Comparison of ENCODE assay signal across 14 cellular contexts in the genomic region with DNA sequence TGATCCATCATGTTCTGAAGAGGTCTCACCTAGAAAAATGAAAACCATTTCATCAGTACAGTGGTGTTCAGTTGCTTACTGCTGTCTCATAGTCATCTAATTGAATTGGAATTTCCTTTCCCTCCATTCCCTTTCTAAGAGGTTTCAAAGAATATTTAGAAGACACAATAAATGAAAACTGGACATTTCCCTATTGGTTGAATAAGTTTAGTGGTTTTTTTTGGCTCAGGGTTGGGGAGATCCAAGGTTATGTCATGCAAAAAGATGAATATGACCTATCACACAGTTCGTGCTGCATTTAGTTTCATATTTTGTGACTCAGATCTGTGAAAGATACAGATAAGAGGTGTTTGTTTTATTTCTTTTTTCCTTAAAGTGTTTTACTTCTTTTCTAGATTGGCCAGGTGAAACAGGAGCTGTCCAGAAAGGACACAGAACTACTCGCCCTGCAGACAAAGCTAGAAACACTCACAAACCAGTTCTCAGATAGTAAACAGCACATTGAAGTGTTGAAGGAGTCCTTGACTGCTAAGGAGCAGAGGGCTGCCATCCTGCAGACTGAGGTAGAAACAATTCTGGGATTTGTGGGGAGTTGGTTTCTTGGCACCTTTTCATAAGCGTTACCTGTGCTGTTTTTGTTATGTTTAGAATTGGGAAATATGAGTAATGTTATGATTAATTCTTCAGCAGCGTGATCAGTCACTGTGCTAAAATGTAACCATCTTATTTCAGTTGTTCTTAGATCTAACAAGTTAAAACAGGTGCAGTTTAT.
DNase-seq lines count a peak whose midpoint lies in the region; ATAC-seq and TF ChIP-seq lines count a peak whose summit lies in the region.
"Had no signal": no experiment of that assay in that cellular context is flagged by ENCODE, and none has a peak within 500 bp of the region (broad histone marks: within the 10 kb centered on the region; RNA-seq: fewer than 3 reads in every experiment).

No MANE protein-coding gene starts in this region.

- H3K9me3 ChIP-seq in SK-N-SH (no peaks in the 10 kb centered on the region), thymus (ENCODE audit: control insufficient read depth) (no peaks in the 10 kb centered on the region), trophoblast cell (ENCODE audit: insufficient read depth, low read depth, low read length) (peaks cover 2% of the 10 kb centered on the region)
- H3K9me3 ChIP-seq: right lobe of liver had no signal

- H3K4me1 Mint-ChIP-seq in activated naive CD4-positive, alpha-beta T cell treated with anti-CD3 and anti-CD28 coated beads, Interleukin-2, amount 50 U/mL, for 24 hours: no peaks in the 10 kb centered on the region
- peaks cover 14% of the 10 kb centered on the region for H3K4me1 Mint-ChIP-seq in activated naive CD4-positive, alpha-beta T cell treated with anti-CD3 and anti-CD28 coated beads for 36 hours (ENCODE audit: low read depth)
- H3K4me1 Mint-ChIP-seq in WTC11: no peaks in the 10 kb centered on the region

- H3K4me1 ChIP-seq in SK-N-SH (ENCODE audit: control insufficient read depth in 1 of 2, insufficient read depth in 2 of 2, low read depth in 1 of 2, low read length in 1 of 2) (peaks cover 0 to 14% of the 10 kb centered on the region in 2 experiments; a peak in 1 of 4 replicates), thymus (ENCODE audit: control insufficient read depth, insufficient read depth, low read length) (no peaks in the 10 kb centered on the region), trophoblast cell (ENCODE audit: control insufficient read depth in 1 of 2, insufficient read depth in 2 of 2, low read length in 2 of 2) (no peaks in the 10 kb centered on the region)
- H3K4me1 ChIP-seq: right lobe of liver had no signal

- H4K12ac ChIP-seq in trophoblast cell (ENCODE audit: low read depth, low read length): no peak overlapping the region

- CTCF ChIA-PET in activated naive CD4-positive, alpha-beta T cell treated with anti-CD3 and anti-CD28 coated beads for 36 hours (lab: Charles Lee): interaction anchor here (0.6 to 3.8 kb wide), 5 partner anchors 84 to 522 kb away, joined by 3 to 99 read pairs (median 4); a partner anchor contains a TSS
- CTCF ChIA-PET in SK-N-SH (lab: Yijun Ruan, JAX) (interaction anchor here (1.0 to 5.9 kb wide), 3 partner anchors 12 to 463 kb away, joined by 3 to 268 read pairs (median 49); no protein-coding TSS in a partner anchor), WTC11 (lab: Charles Lee) (interaction anchor here (1.0 to 3.6 kb wide), 2 partner anchors 402 to 468 kb away, joined by 3 to 61 read pairs; no protein-coding TSS in a partner anchor)

- no peak overlapping the region for H2BK12ac ChIP-seq in trophoblast cell (ENCODE audit: low read length)

- TF ChIP-seq EP300 in SK-N-SH (IDR thresholded peaks at IDR 0.05; ENCODE audit: borderline replicate concordance in 1 of 2, low read depth in 1 of 2, low read length in 1 of 2): peak in 1 of 2 experiments; percentile 60; a peak in 2 of 4 replicates

- H3K14ac ChIP-seq in trophoblast cell (ENCODE audit: low read length): no peak overlapping the region

- peak overlapping the region in 1 of 2 experiments; percentile 55; a peak in 3 of 4 replicates for H3K4me3 ChIP-seq in SK-N-SH (ENCODE audit: low read depth in 2 of 2, low read length in 1 of 2)
- H3K4me3 ChIP-seq in fibroblast of pulmonary artery (replicated peaks; ENCODE audit: low read depth, low read length): no peak overlapping the region
- H3K4me3 ChIP-seq in thymus (ENCODE audit: low read length): no peak overlapping the region
- H3K4me3 ChIP-seq in trophoblast cell (ENCODE audit: low read depth, low read length): no peak overlapping the region
- H3K4me3 ChIP-seq: right lobe of liver had no signal

- no peak overlapping the region for H2AK5ac ChIP-seq in trophoblast cell (ENCODE audit: low read length)

- peaks cover 5% of the 10 kb centered on the region for H3K36me3 Mint-ChIP-seq in activated naive CD4-positive, alpha-beta T cell treated with anti-CD3 and anti-CD28 coated beads, Interleukin-2, amount 50 U/mL, for 24 hours
- peaks cover 4% of the 10 kb centered on the region for H3K36me3 Mint-ChIP-seq in activated naive CD4-positive, alpha-beta T cell treated with anti-CD3 and anti-CD28 coated beads for 36 hours (ENCODE audit: low read depth)
- peaks cover 4% of the 10 kb centered on the region; the same call in 1 of the 2 replicates for H3K36me3 Mint-ChIP-seq in WTC11

- H4K20me1 ChIP-seq in SK-N-SH (ENCODE audit: insufficient read depth): no peaks in the 10 kb centered on the region

- H3K9ac ChIP-seq in SK-N-SH (peak overlapping the region; percentile 59), trophoblast cell (ENCODE audit: low read length) (no peak overlapping the region)

- no peak overlapping the region for H3K18ac ChIP-seq in trophoblast cell (ENCODE audit: low read length)

- no peaks in the 10 kb centered on the region for H3K27me3 ChIP-seq in SK-N-SH (ENCODE audit: insufficient read depth)
- H3K27me3 ChIP-seq in thymus (ENCODE audit: control insufficient read depth, insufficient read depth): no peaks in the 10 kb centered on the region
- no peaks in the 10 kb centered on the region for H3K27me3 ChIP-seq in trophoblast cell (ENCODE audit: insufficient read depth, low read length)
- H3K27me3 ChIP-seq: right lobe of liver had no signal

- intact Hi-C loops in activated naive CD4-positive, alpha-beta T cell treated with anti-CD3 and anti-CD28 coated beads for 36 hours (cut with micrococcal nuclease): loop anchor here (5.0 kb wide), 1 partner anchor 417 kb away; no protein-coding TSS in a partner anchor

- H2BK120ac ChIP-seq in trophoblast cell (ENCODE audit: insufficient read depth, low read length, poor library complexity): no peak overlapping the region

- no peak overlapping the region for H4K91ac ChIP-seq in trophoblast cell (ENCODE audit: low read depth, low read length)

- H3K4ac ChIP-seq in trophoblast cell (ENCODE audit: low read depth, low read length): no peak overlapping the region

- H3K36me3 ChIP-seq in SK-N-SH (replicated peaks in 1 of 2; ENCODE audit: control insufficient read depth in 1 of 2, insufficient read depth in 2 of 2, low read length in 1 of 2) (peaks cover 9 to 33% of the 10 kb centered on the region in 2 experiments), thymus (ENCODE audit: control insufficient read depth, insufficient read depth) (peaks cover 5% of the 10 kb centered on the region), trophoblast cell (ENCODE audit: control insufficient read depth in 1 of 2, insufficient read depth in 2 of 2, low read length in 2 of 2) (peaks cover 2 to 3% of the 10 kb centered on the region in 2 experiments)

- no peaks in the 10 kb centered on the region for H3K9me2 ChIP-seq in SK-N-SH

- H3K4me3 Mint-ChIP-seq in activated naive CD4-positive, alpha-beta T cell treated with anti-CD3 and anti-CD28 coated beads, Interleukin-2, amount 50 U/mL, for 24 hours: no peak overlapping the region
- H3K4me3 Mint-ChIP-seq in activated naive CD4-positive, alpha-beta T cell treated with anti-CD3 and anti-CD28 coated beads for 36 hours: no peak overlapping the region
- no peak overlapping the region for H3K4me3 Mint-ChIP-seq in WTC11

- ATAC-seq in HG02678 (IDR thresholded peaks at IDR 0.05; ENCODE audit: unreplicated experiment): no peak
- ATAC-seq in WTC11: no peak
- ATAC-seq: HepG2, right lobe of liver had no signal

- H2AFZ ChIP-seq in SK-N-SH (ENCODE audit: low read depth): no peak overlapping the region
- no peak overlapping the region for H2AFZ ChIP-seq in trophoblast cell (ENCODE audit: insufficient read depth, low read length, poor library complexity)

- H3K79me2 ChIP-seq in SK-N-SH (ENCODE audit: insufficient read depth) (peaks cover 37% of the 10 kb centered on the region), trophoblast cell (ENCODE audit: control insufficient read depth, insufficient read depth, low read length, poor library complexity) (no peaks in the 10 kb centered on the region)

- H3K27ac ChIP-seq in SK-N-SH (ENCODE audit: low read depth in 2 of 2, low read length in 1 of 2) (peak overlapping the region; percentile 67 to 78; a peak in 3 of 4 replicates), thymus (ENCODE audit: low read depth) (peak overlapping the region; percentile 49), trophoblast cell (ENCODE audit: low read depth, low read length) (no peak overlapping the region)
- H3K27ac ChIP-seq: right lobe of liver had no signal

- no peaks in the 10 kb centered on the region for H3K27me3 Mint-ChIP-seq in activated naive CD4-positive, alpha-beta T cell treated with anti-CD3 and anti-CD28 coated beads, Interleukin-2, amount 50 U/mL, for 24 hours
- no peaks in the 10 kb centered on the region for H3K27me3 Mint-ChIP-seq in activated naive CD4-positive, alpha-beta T cell treated with anti-CD3 and anti-CD28 coated beads for 36 hours (ENCODE audit: low read depth)
- peaks cover 24% of the 10 kb centered on the region for H3K27me3 Mint-ChIP-seq in WTC11 (ENCODE audit: low read depth)

- no peak overlapping the region for H3K23ac ChIP-seq in trophoblast cell (ENCODE audit: low read length)

- peaks cover 33% of the 10 kb centered on the region for H3F3A ChIP-seq in SK-N-SH (replicated peaks; ENCODE audit: insufficient read depth)

- H3K4me2 ChIP-seq in SK-N-SH (peak overlapping the region; percentile 77), trophoblast cell (ENCODE audit: low read length) (no peak overlapping the region)

- WGBS in SK-N-SH (ENCODE audit: low lambda C conversion rate): 26% methylated on average over 4 of the region's 4 CpGs
- WGBS in thymus: 93% methylated on average over 4 of the region's 4 CpGs
- WGBS in trophoblast cell (ENCODE audit: extremely low coverage, insufficient coverage, insufficient read length): no CpG with 5 or more reads among the region's 4 CpGs

- TF ChIP-seq RAD21 in SK-N-SH (IDR thresholded peaks at IDR 0.05; ENCODE audit: low read length): no peak

- TF ChIP-seq CTCF in SK-N-SH (IDR thresholded peaks at IDR 0.05): no peak
- TF ChIP-seq CTCF in fibroblast of pulmonary artery (IDR thresholded peaks at IDR 0.05; ENCODE audit: low read length, missing control alignments): no peak
- no peak for TF ChIP-seq CTCF in WTC11 (IDR thresholded peaks at IDR 0.05)

- no peak overlapping the region for H2BK5ac ChIP-seq in trophoblast cell (ENCODE audit: low read depth, low read length, poor library complexity)

- no peaks in the 10 kb centered on the region for H3K9me3 Mint-ChIP-seq in activated naive CD4-positive, alpha-beta T cell treated with anti-CD3 and anti-CD28 coated beads, Interleukin-2, amount 50 U/mL, for 24 hours
- H3K9me3 Mint-ChIP-seq in activated naive CD4-positive, alpha-beta T cell treated with anti-CD3 and anti-CD28 coated beads for 36 hours: no peaks in the 10 kb centered on the region
- no peaks in the 10 kb centered on the region for H3K9me3 Mint-ChIP-seq in WTC11

- peak overlapping the region; percentile 21 for H3K27ac Mint-ChIP-seq in activated naive CD4-positive, alpha-beta T cell treated with anti-CD3 and anti-CD28 coated beads, Interleukin-2, amount 50 U/mL, for 24 hours
- no peak overlapping the region for H3K27ac Mint-ChIP-seq in activated naive CD4-positive, alpha-beta T cell treated with anti-CD3 and anti-CD28 coated beads for 36 hours
- H3K27ac Mint-ChIP-seq in WTC11: no peak overlapping the region

- no peaks in the 10 kb centered on the region for H3K79me1 ChIP-seq in trophoblast cell (ENCODE audit: low read length)

- POLR2A ChIA-PET in SK-N-SH (lab: Yijun Ruan, JAX) (no interaction called here), WTC11 (lab: Charles Lee) (no interaction called here)

- H4K8ac ChIP-seq in trophoblast cell (ENCODE audit: low read depth, low read length): no peak overlapping the region

- DNase-seq in activated naive CD4-positive, alpha-beta T cell treated with anti-CD3 and anti-CD28 coated beads for 36 hours: no peak
- DNase-seq in SK-N-SH (no peak), fibroblast of pulmonary artery (ENCODE audit: low read depth) (peak; percentile 33), trophoblast cell (no peak), WTC11 (ENCODE audit: low spot score) (no peak)
- DNase-seq: activated CD4-positive, alpha-beta T cell treated with anti-CD3 and anti-CD28 coated beads for 4 hours; GF-D8; NCI-H2171; right lobe of liver; SIG-M5 had no signal
